Comparison of ENCODE assay signal across 25 cellular contexts in the genomic region with DNA sequence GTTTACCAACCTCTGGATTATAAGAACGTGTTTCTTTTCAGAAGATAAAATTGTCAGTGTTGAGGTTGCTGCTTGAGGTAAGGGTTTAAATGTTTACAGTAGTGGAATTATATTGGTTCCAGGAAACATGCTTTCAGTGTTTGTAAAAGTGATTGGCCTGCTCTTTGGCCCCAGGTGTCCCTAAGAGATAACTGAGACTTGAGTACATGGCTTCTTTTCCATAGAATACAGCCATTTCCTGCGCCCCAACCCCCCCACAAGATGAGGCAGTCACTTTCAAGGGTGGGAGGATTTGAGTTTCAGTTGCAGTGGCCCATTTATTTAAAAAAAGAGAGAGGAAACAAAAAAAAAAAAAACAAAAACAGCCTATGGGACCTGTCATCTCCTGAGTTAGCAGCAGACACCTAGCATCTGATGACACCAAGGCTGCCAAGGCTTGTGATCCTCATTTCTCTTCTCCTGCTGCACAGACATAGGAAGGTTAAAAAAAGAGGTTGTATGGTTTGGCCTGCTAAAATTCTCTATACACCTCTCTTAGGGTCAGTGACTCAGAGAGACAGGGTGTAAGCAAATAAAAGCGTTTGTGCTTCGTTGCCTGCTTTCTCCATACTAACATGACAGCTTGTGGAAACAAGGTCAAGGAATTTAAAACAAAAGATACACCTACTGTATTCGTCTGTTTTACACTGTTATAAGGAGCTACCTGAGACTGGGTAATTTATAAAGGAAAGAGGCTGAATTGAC. TPM values are rescaled to one million over a fixed set of nuclear protein-coding genes. Genes with fewer than 3 reads are reported as not detected.
"Had no signal": no experiment of that assay in that cellular context is flagged by ENCODE, and none has a peak within 500 bp of the region (broad histone marks: within the 10 kb centered on the region; RNA-seq: fewer than 3 reads in every experiment).

No MANE protein-coding gene starts in this region.

- H3K9me3 ChIP-seq: lower lobe of right lung, psoas muscle, stomach, thoracic aorta, uterus had no signal

- ATAC-seq: esophagus mucosa; lower lobe of right lung; naive thymus-derived CD4-positive, alpha-beta T cell; psoas muscle; sciatic nerve had no signal

- H3K27ac ChIP-seq: dorsolateral prefrontal cortex, lower lobe of right lung, psoas muscle, stomach, thoracic aorta, uterus had no signal

- H3K4me3 ChIP-seq: dorsolateral prefrontal cortex, lower lobe of right lung, psoas muscle, stomach, thoracic aorta, uterus had no signal

- FAIRE-seq: frontal cortex, kidney had no signal

- H3K36me3 ChIP-seq: lower lobe of right lung, stomach, thoracic aorta, uterus had no signal

- DNase-seq: central memory CD4-positive, alpha-beta T cell; cortex of kidney; dorsolateral prefrontal cortex; effector CD8-positive, alpha-beta T cell; kidney; lower lobe of right lung; midbrain; naive thymus-derived CD4-positive, alpha-beta T cell; nephron progenitor cell; psoas muscle; retina; stimulated activated CD4-positive, alpha-beta T cell treated with anti-CD3 and anti-CD28 coated beads, Interleukin-12 subunit alpha, Interleukin-12 subunit beta, amount 100 ng/mL, for 4 hours; stimulated activated naive CD4-positive, alpha-beta T cell; stomach; substantia nigra; trophoblast cell; uterus had no signal

- H3K27me3 ChIP-seq: stomach, uterus had no signal

- H3K4me1 ChIP-seq: lower lobe of right lung, psoas muscle, uterus had no signal

RNA-seq across cellular contexts. Expression of a gene that starts 28.1 kb away (rescaled TPM):
- total RNA-seq: chondrocyte; fibroblast of lung; lower lobe of right lung; naive thymus-derived CD4-positive, alpha-beta T cell; omental fat pad; skeletal muscle tissue had no signal
- polyA plus RNA-seq: fibroblast of lung; naive thymus-derived CD4-positive, alpha-beta T cell; stomach had no signal
